9 cellular contexts compared by ENCODE assay signal in the genomic region with DNA sequence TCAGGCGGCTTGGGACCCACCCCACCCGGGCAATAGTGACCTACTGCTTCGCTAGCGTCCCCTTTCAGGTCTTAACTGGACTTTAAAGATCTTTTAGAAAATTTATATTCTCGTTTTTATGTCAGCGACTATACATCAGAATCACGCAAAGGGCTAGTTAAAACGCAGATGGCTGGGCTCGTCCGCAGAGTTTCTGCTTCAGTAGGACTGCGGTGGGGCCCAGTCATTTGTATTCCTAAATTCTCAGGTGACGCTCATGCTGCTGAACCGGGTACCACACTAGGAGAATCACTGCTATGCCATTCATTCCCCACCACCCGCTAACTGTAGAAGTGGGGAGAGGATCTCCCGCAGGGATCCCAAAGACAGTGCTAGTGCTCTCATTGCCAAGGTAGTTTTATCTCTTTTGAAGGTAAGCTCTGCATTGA. TPM values are rescaled to one million over a fixed set of nuclear protein-coding genes. Genes with fewer than 3 reads are reported as not detected.
A peak's percentile ranks its signal among the peaks of the same experiment; 100 is the strongest.
DNase-seq lines count a peak whose midpoint lies in the region; ATAC-seq and TF ChIP-seq lines count a peak whose summit lies in the region.
"Had no signal": no experiment of that assay in that cellular context is flagged by ENCODE, and none has a peak within 500 bp of the region (broad histone marks: within the 10 kb centered on the region; RNA-seq: fewer than 3 reads in every experiment).

No MANE protein-coding gene starts in this region.

- H4K20me1 ChIP-seq in mammary epithelial cell (ENCODE audit: insufficient read depth, low read length), result no peaks in the 10 kb centered on the region

- H3K27ac ChIP-seq in mammary epithelial cell (ENCODE audit: insufficient read depth, low read depth, low read length), result no peak overlapping the region

- H3K27me3 Mint-ChIP-seq in osteocyte (ENCODE audit: unreplicated experiment), result peaks cover 56% of the 10 kb centered on the region

- H3K9ac ChIP-seq in mammary epithelial cell (ENCODE audit: insufficient read depth, low read length), result no peak overlapping the region

- H3K4me2 ChIP-seq in mammary epithelial cell (ENCODE audit: insufficient read depth, low read depth, low read length), result peak overlapping the region; percentile 75

- no peak for TF ChIP-seq EP300 in Ishikawa (IDR thresholded peaks at IDR 0.05; ENCODE audit: borderline replicate concordance)

- WGBS in mammary epithelial cell (ENCODE audit: low coverage, missing lambda C conversion rate), result 17% methylated on average over 12 of the region's 15 CpGs

- intact Hi-C loops in mammary epithelial cell (cut with micrococcal nuclease), result no loop called here

- TF ChIP-seq CTCF in GM06990 (IDR thresholded peaks at IDR 0.05; ENCODE audit: insufficient read depth, low read length, poor library complexity, severe bottlenecking), result no peak
- no peak for TF ChIP-seq CTCF in mammary epithelial cell (conservative IDR thresholded peaks at IDR 0.05 in 1 of 2, IDR thresholded peaks at IDR 0.05 in 1 of 2; ENCODE audit: extremely low read depth in 1 of 2, insufficient read depth in 1 of 2, low read depth in 1 of 2, low read length in 2 of 2)
- no peak for TF ChIP-seq CTCF in osteocyte (IDR thresholded peaks at IDR 0.05)

- no peaks in the 10 kb centered on the region for H3K9me3 ChIP-seq in mammary epithelial cell (replicated peaks; ENCODE audit: insufficient read depth, low read length)
- H3K9me3 ChIP-seq: body of pancreas had no signal

- H3K4me1 Mint-ChIP-seq in osteocyte (ENCODE audit: unreplicated experiment), result peaks cover 12% of the 10 kb centered on the region

- H3K36me3 ChIP-seq in GM06990 (ENCODE audit: control insufficient read depth, insufficient read depth, low read length) (no peaks in the 10 kb centered on the region), mammary epithelial cell (ENCODE audit: insufficient read depth, low read length) (no peaks in the 10 kb centered on the region)

- H3K36me3 Mint-ChIP-seq in osteocyte (ENCODE audit: unreplicated experiment), result no peaks in the 10 kb centered on the region

- H3K79me2 ChIP-seq in mammary epithelial cell (ENCODE audit: insufficient read depth, low read length), result no peaks in the 10 kb centered on the region

- H3K27me3 ChIP-seq in GM06990 (replicated peaks; ENCODE audit: control insufficient read depth, insufficient read depth, low read length) (peaks cover 3% of the 10 kb centered on the region), mammary epithelial cell (ENCODE audit: insufficient read depth, low read length) (no peaks in the 10 kb centered on the region)

- dilution Hi-C loops in mammary epithelial cell (cut with HindIII; ENCODE audit: low sequenced_read_pairs), result loop anchor here (25.0 kb wide), 1 partner anchor 714 kb away; no protein-coding TSS in a partner anchor

- H3K27ac Mint-ChIP-seq in osteocyte (ENCODE audit: unreplicated experiment), result no peak overlapping the region

- no peaks in the 10 kb centered on the region for H3K9me3 Mint-ChIP-seq in osteocyte (ENCODE audit: unreplicated experiment)

- no peak for ATAC-seq in GM21717 (IDR thresholded peaks at IDR 0.05; ENCODE audit: unreplicated experiment)

- peak overlapping the region; percentile 56 for H3K4me3 Mint-ChIP-seq in osteocyte (ENCODE audit: unreplicated experiment)

- DNase-seq in GM06990 (ENCODE audit: extremely low read depth, insufficient read length) (no peak), mammary epithelial cell (no peak), osteocyte (ENCODE audit: extremely low spot score, unreplicated experiment) (no peak), HCEC 1CT (no peak), SIG-M5 (lab: John Stamatoyannopoulos, UW) (no peak), RKO (ENCODE audit: low spot score) (no peak)

- peak; percentile 9; the same call in 1 of the 2 replicates for TF ChIP-seq RAD21 in Ishikawa (IDR thresholded peaks at IDR 0.05; ENCODE audit: low read depth)

- H2AFZ ChIP-seq in mammary epithelial cell (ENCODE audit: low read depth, low read length), result peak overlapping the region; percentile 88

- H3K4me1 ChIP-seq in mammary epithelial cell (ENCODE audit: insufficient read depth, low read length), result peaks cover 6% of the 10 kb centered on the region

- peak overlapping the region; percentile 18 for H3K4me3 ChIP-seq in GM06990 (replicated peaks; ENCODE audit: low read depth, low read length)
- H3K4me3 ChIP-seq in mammary epithelial cell (replicated peaks in 1 of 3; ENCODE audit: insufficient read depth in 1 of 3, low read depth in 2 of 3, low read length in 3 of 3), result peak overlapping the region in 2 of 3 experiments; percentile 59 to 61

- BruUV-seq in mammary epithelial cell (replicated peaks; lab: Mats Ljungman, UMichigan), result no TSS peak

- CTCF ChIA-PET in mammary epithelial cell (lab: Charles Lee; ENCODE audit: low non-redundant PET), result no interaction called here

- in situ Hi-C loops in mammary epithelial cell (cut with MboI; ENCODE audit: low sequenced_read_pairs in 2 of 2), result loop anchor here in 1 of 2 donors (25.0 kb wide), 2 partner anchors 189 to 714 kb away; no protein-coding TSS in a partner anchor

TF ChIP-seq in Ishikawa, 13 proteins besides CTCF, POLR2A, EP300 and RAD21:
- no peak for TF ChIP-seq NFIC (IDR thresholded peaks at IDR 0.05)
- TF ChIP-seq EGR1 (IDR thresholded peaks at IDR 0.05), result 0 out of 2 replicates have a peak, but pooled peaks have one; percentile 34
TF ChIP-seq in Ishikawa: peak in this region for 1.

RNA-seq across cellular contexts. Expression of gene SP8, which starts 12.0 kb away (rescaled TPM):
- total RNA-seq in mammary epithelial cell, result under 1 TPM in 1 of 2 donors, not detected in 1; 0.21 TPM
- 0.10 TPM for polyA plus RNA-seq in mammary epithelial cell
- not detected for polyA minus RNA-seq in mammary epithelial cell
- not detected in 2 replicates for total RNA-seq in osteocyte
- total RNA-seq: body of pancreas had no signal
